11 cellular contexts compared by ENCODE assay signal in genomic region chr3:174442317-174442682, GRCh38.
DNase-seq lines count a peak whose midpoint lies in the region; ATAC-seq and TF ChIP-seq lines count a peak whose summit lies in the region.
"Had no signal": no experiment of that assay in that cellular context is flagged by ENCODE, and none has a peak within 500 bp of the region (broad histone marks: within the 10 kb centered on the region; RNA-seq: fewer than 3 reads in every experiment).

No MANE protein-coding gene starts in this region.

- CTCF ChIA-PET in A673 (lab: Charles Lee) = no interaction called here

- TF ChIP-seq CTCF in A673 (conservative IDR thresholded peaks at IDR 0.05; ENCODE audit: low read depth, low read length) (no peak), neural progenitor cell (IDR thresholded peaks at IDR 0.05) (no peak)

- H3K27me3 ChIP-seq in A673 (replicated peaks; ENCODE audit: insufficient read depth, low read depth, low read length, poor library complexity) (no peaks in the 10 kb centered on the region), HUES64 (ENCODE audit: insufficient read depth, low read length) (no peaks in the 10 kb centered on the region), ectodermal cell (ENCODE audit: control insufficient read depth, insufficient read depth, low read length, poor library complexity, severe bottlenecking) (no peaks in the 10 kb centered on the region), neural progenitor cell (no peaks in the 10 kb centered on the region)

- no peak overlapping the region for H3K27ac ChIP-seq in A673 (ENCODE audit: low read depth, low read length, poor library complexity, severe bottlenecking)
- H3K27ac ChIP-seq in HUES64 (ENCODE audit: low read depth, low read length) = no peak overlapping the region
- H3K27ac ChIP-seq in ectodermal cell (ENCODE audit: insufficient read depth, low read depth, low read length, poor library complexity, severe bottlenecking) = peak overlapping the region; percentile 98
- H3K27ac ChIP-seq in neural progenitor cell = peak overlapping the region; percentile 100

- peak overlapping the region; percentile 93 for H3K4me2 ChIP-seq in neural progenitor cell

- peaks cover 4% of the 10 kb centered on the region for H3K9me3 Mint-ChIP-seq in neural progenitor cell
- H3K9me3 Mint-ChIP-seq: T-helper 1 cell treated with Interleukin-12 subunit alpha and Interleukin-12 subunit beta and Interleukin-4 antibody, amounts not matched to agents 30 μg/mL and 1 μg/mL, for 36 hours had no signal

- ATAC-seq in HG03108 (IDR thresholded peaks at IDR 0.05; ENCODE audit: unreplicated experiment) = no peak
- no peak for ATAC-seq in HG03097 (IDR thresholded peaks at IDR 0.05; ENCODE audit: low FRiP score, unreplicated experiment)

- H3K36me3 ChIP-seq in A673 (ENCODE audit: insufficient read depth, low read length, poor library complexity, severe bottlenecking) (no peaks in the 10 kb centered on the region), HUES64 (ENCODE audit: insufficient read depth, low read length) (no peaks in the 10 kb centered on the region), ectodermal cell (ENCODE audit: control insufficient read depth, insufficient read depth, low read length) (no peaks in the 10 kb centered on the region), neural progenitor cell (no peaks in the 10 kb centered on the region)

- no peak overlapping the region for H3K9ac ChIP-seq in HUES64 (ENCODE audit: low read depth, low read length)
- H3K9ac ChIP-seq in neural progenitor cell = no peak overlapping the region

- no peak overlapping the region for H2AFZ ChIP-seq in neural progenitor cell (replicated peaks)

- H3K27ac Mint-ChIP-seq in neural progenitor cell = no peak overlapping the region
- H3K27ac Mint-ChIP-seq: T-helper 1 cell treated with Interleukin-12 subunit alpha and Interleukin-12 subunit beta and Interleukin-4 antibody, amounts not matched to agents 30 μg/mL and 1 μg/mL, for 36 hours had no signal

- 96% methylated on average over 1 of the region's 4 CpGs for WGBS in HUES64
- 100% methylated on average over 1 of the region's 4 CpGs for whole genome bisulfite sequencing in ectodermal cell, 2 experiments

- DNase-seq in A673 (ENCODE audit: low spot score) (no peak), neural progenitor cell (ENCODE audit: low spot score) (no peak)
- no peak for DNase-seq in activated CD4-positive, alpha-beta T cell treated with anti-CD3 and anti-CD28 coated beads for 1 hour
- DNase-seq in activated naive CD4-positive, alpha-beta T cell treated with Interleukin-2 at 50 U/mL for 16 hours = no peak
- DNase-seq: activated T-cell treated with anti-CD3 and anti-CD28 coated beads, Interleukin-2, amount 50 U/mL, for 48 hours; NCI-H510A treated with DMSO at 0.1 percent for 48 hours had no signal

- POLR2A ChIA-PET in A673 (lab: Charles Lee; ENCODE audit: low non-redundant PET) = no interaction called here

- H3K4me3 ChIP-seq in A673 (ENCODE audit: low read depth, low read length, poor library complexity, severe bottlenecking) = peak overlapping the region; percentile 89
- H3K4me3 ChIP-seq in HUES64 (ENCODE audit: low read length) = peak overlapping the region; percentile 79
- peak overlapping the region; percentile 78 for H3K4me3 ChIP-seq in ectodermal cell (ENCODE audit: insufficient read depth, low read depth, low read length)
- peak overlapping the region; percentile 89 for H3K4me3 ChIP-seq in neural progenitor cell

- H3F3A ChIP-seq in neural progenitor cell (ENCODE audit: low read depth) = peaks cover 57% of the 10 kb centered on the region

- H3K4me3 Mint-ChIP-seq in neural progenitor cell = peak overlapping the region; percentile 93

- H3K27me3 Mint-ChIP-seq in neural progenitor cell (ENCODE audit: insufficient read depth, low read depth) = no peaks in the 10 kb centered on the region

- no peaks in the 10 kb centered on the region for H3K36me3 Mint-ChIP-seq in neural progenitor cell

- no TSS peak for BruUV-seq in A673 (replicated peaks; lab: Mats Ljungman, UMichigan)

- no peaks in the 10 kb centered on the region for H4K20me1 ChIP-seq in neural progenitor cell (ENCODE audit: low read depth)

- peaks cover 62% of the 10 kb centered on the region for H3K79me2 ChIP-seq in neural progenitor cell (ENCODE audit: low read depth)

- peaks cover 15% of the 10 kb centered on the region for H3K4me1 ChIP-seq in A673 (ENCODE audit: insufficient read depth, low read length, poor library complexity, severe bottlenecking)
- H3K4me1 ChIP-seq in HUES64 (ENCODE audit: insufficient read depth, low read length) = peaks cover 37% of the 10 kb centered on the region
- H3K4me1 ChIP-seq in ectodermal cell (ENCODE audit: control insufficient read depth, insufficient read depth, low read length) = peaks cover 17% of the 10 kb centered on the region
- H3K4me1 ChIP-seq in neural progenitor cell = peaks cover 35% of the 10 kb centered on the region

- H3K9me3 ChIP-seq in A673 (ENCODE audit: low read depth, low read length, poor library complexity, severe bottlenecking) = no peaks in the 10 kb centered on the region
- no peaks in the 10 kb centered on the region for H3K9me3 ChIP-seq in HUES64 (ENCODE audit: insufficient read depth, low read depth, low read length)
- H3K9me3 ChIP-seq in ectodermal cell (ENCODE audit: control insufficient read depth, low read length) = no peaks in the 10 kb centered on the region
- no peaks in the 10 kb centered on the region for H3K9me3 ChIP-seq in neural progenitor cell (ENCODE audit: low read depth)

- H3K4me1 Mint-ChIP-seq in neural progenitor cell = peaks cover 21% of the 10 kb centered on the region

- intact Hi-C loops in A673 (cut with micrococcal nuclease; ENCODE audit: unreplicated experiment) = no loop called here

Comparison
In these comparisons a context has a peak if more than half of its experiments do, and no peak if none do; other contexts are left out.
1. H3K27ac ChIP-seq: peak in ectodermal cell (single experiment) and neural progenitor cell (single experiment); none in A673 (single experiment) and HUES64 (single experiment).
2. Peak in every context shown above with its lines, with median percentiles within 50 percentile points of each other: H3K4me3 ChIP-seq.